In the genomic region with DNA sequence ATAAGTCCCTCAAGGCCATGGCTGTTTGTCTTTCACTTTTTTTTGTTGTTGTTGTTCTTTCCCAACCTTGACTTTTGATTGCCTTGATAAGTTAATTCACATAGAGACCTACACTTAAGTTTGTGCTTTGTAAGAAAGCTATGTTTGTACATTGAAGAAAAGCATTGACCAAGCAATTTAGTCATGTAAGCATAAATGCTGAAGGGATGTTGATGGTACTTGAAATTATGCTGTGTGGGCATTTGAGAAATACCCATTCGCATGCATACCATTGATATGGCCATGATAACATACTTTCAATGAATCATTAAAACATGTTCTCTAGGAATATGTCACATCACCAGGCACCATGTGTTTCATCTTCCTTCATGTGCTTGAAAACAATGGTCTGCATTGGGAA, we compare ENCODE assay signal across 40 cellular contexts.
"Had no signal": no experiment of that assay in that cellular context is flagged by ENCODE, and none has a peak within 500 bp of the region (broad histone marks: within the 10 kb centered on the region; RNA-seq: fewer than 3 reads in every experiment).

No MANE protein-coding gene starts in this region.

- H3K27ac ChIP-seq: adrenal gland, ascending aorta, body of pancreas, brain microvascular endothelial cell, breast epithelium, cardiac muscle cell had no signal

- H3K36me3 ChIP-seq: adrenal gland, ascending aorta, brain microvascular endothelial cell, breast epithelium, cardiac muscle cell had no signal

- H3K4me1 Mint-ChIP-seq: activated naive CD4-positive, alpha-beta T cell treated with anti-CD3 and anti-CD28 coated beads, Interleukin-2, amount 10 ng/mL, durations not matched to agents 7 days and 5 days; activated naive CD4-positive, alpha-beta T cell treated with anti-CD3 and anti-CD28 coated beads, Interleukin-2, amount 50 U/mL, for 24 hours; activated naive CD8-positive, alpha-beta T cell treated with anti-CD3 and anti-CD28 coated beads for 36 hours; activated naive CD8-positive, alpha-beta T cell treated with anti-CD3 and anti-CD28 coated beads, Interleukin-2, amount 10 ng/mL, durations not matched to agents 7 days and 5 days; activated naive CD8-positive, alpha-beta T cell treated with anti-CD3 and anti-CD28 coated beads, Interleukin-2, amount 50 U/mL, for 24 hours; activated T-helper 17 cell treated with anti-CD3 and anti-CD28 coated beads, Interleukin-2, amount 50 U/mL, for 72 hours; brain; central memory CD8-positive, alpha-beta T cell had no signal

- H3K9me3 Mint-ChIP-seq: activated naive CD4-positive, alpha-beta T cell treated with anti-CD3 and anti-CD28 coated beads for 36 hours; activated naive CD4-positive, alpha-beta T cell treated with anti-CD3 and anti-CD28 coated beads, Interleukin-2, amount 10 ng/mL, durations not matched to agents 7 days and 5 days; activated naive CD8-positive, alpha-beta T cell treated with anti-CD3 and anti-CD28 coated beads for 36 hours; activated naive CD8-positive, alpha-beta T cell treated with anti-CD3 and anti-CD28 coated beads, Interleukin-2, amount 50 U/mL, for 24 hours; activated T-cell treated with anti-CD3 and anti-CD28 coated beads, Interleukin-2, amount 50 U/mL, for 4 hours; activated T-helper 17 cell treated with anti-CD3 and anti-CD28 coated beads, Interleukin-2, amount 50 U/mL, for 72 hours; activated T-helper 2 cell treated with anti-CD3 and anti-CD28 coated beads, Interferon-gamma antibody, Interleukin-2, Interleukin-4, amounts not matched to agents 10 μg/mL and 5 μg/mL and 100 μg/mL, durations not matched to agents 14 hours and 24 hours and 36 hours; central memory CD8-positive, alpha-beta T cell had no signal

- DNase-seq: activated effector memory CD4-positive, alpha-beta T cell treated with anti-CD3 and anti-CD28 coated beads, Interleukin-2, amount 50 U/mL, for 16 hours; activated effector memory CD4-positive, alpha-beta T cell treated with Interleukin-2 at 50 U/mL for 16 hours; activated gamma-delta T cell; activated gamma-delta T cell treated with Interleukin-2 at 50 U/mL for 16 hours; activated naive CD4-positive, alpha-beta T cell; activated naive CD4-positive, alpha-beta T cell treated with anti-CD3 and anti-CD28 coated beads for 36 hours; activated naive CD4-positive, alpha-beta T cell treated with anti-CD3 and anti-CD28 coated beads, Interleukin-2, amount 10 ng/mL, durations not matched to agents 7 days and 5 days; activated naive CD4-positive, alpha-beta T cell treated with anti-CD3 and anti-CD28 coated beads, Interleukin-2, amount 50 U/mL, for 16 hours; activated naive CD4-positive, alpha-beta T cell treated with Interleukin-2 at 50 U/mL for 16 hours; activated naive CD8-positive, alpha-beta T cell treated with anti-CD3 and anti-CD28 coated beads for 36 hours; activated naive CD8-positive, alpha-beta T cell treated with anti-CD3 and anti-CD28 coated beads, Interleukin-2, amount 10 ng/mL, durations not matched to agents 7 days and 5 days; activated naive CD8-positive, alpha-beta T cell treated with anti-CD3 and anti-CD28 coated beads, Interleukin-2, amount 50 U/mL, for 24 hours; activated T-cell treated with anti-CD3 and anti-CD28 coated beads, Interleukin-2, amount 50 U/mL, for 1 hour; activated T-cell treated with anti-CD3 and anti-CD28 coated beads, Interleukin-2, amount 50 U/mL, for 24 hours; activated T-cell treated with anti-CD3 and anti-CD28 coated beads, Interleukin-2, amount 50 U/mL, for 4 hours; activated T-cell treated with anti-CD3 and anti-CD28 coated beads, Interleukin-2, amount 50 U/mL, for 48 hours; activated T-cell treated with anti-CD3 and anti-CD28 coated beads, Interleukin-2, amount 50 U/mL, for 72 hours; adrenal gland; amniotic stem cell; amygdala; anterior cingulate cortex; aorta; body of pancreas; brain microvascular endothelial cell; caudate nucleus; central memory CD4-positive, alpha-beta T cell; cerebellar nuclear complex had no signal

- H3K4me1 ChIP-seq: adrenal gland, ascending aorta, body of pancreas, breast epithelium had no signal

- H3K4me3 Mint-ChIP-seq: activated naive CD4-positive, alpha-beta T cell treated with anti-CD3 and anti-CD28 coated beads for 36 hours; activated naive CD4-positive, alpha-beta T cell treated with anti-CD3 and anti-CD28 coated beads, Interleukin-2, amount 10 ng/mL, durations not matched to agents 7 days and 5 days; activated naive CD4-positive, alpha-beta T cell treated with anti-CD3 and anti-CD28 coated beads, Interleukin-2, amount 50 U/mL, for 24 hours; activated naive CD8-positive, alpha-beta T cell; activated naive CD8-positive, alpha-beta T cell treated with anti-CD3 and anti-CD28 coated beads for 36 hours; activated naive CD8-positive, alpha-beta T cell treated with anti-CD3 and anti-CD28 coated beads, Interleukin-2, amount 10 ng/mL, durations not matched to agents 7 days and 5 days; activated naive CD8-positive, alpha-beta T cell treated with anti-CD3 and anti-CD28 coated beads, Interleukin-2, amount 50 U/mL, for 24 hours; activated T-cell treated with anti-CD3 and anti-CD28 coated beads, Interleukin-2, amount 50 U/mL, for 24 hours; activated T-cell treated with anti-CD3 and anti-CD28 coated beads, Interleukin-2, amount 50 U/mL, for 4 hours; activated T-cell treated with anti-CD3 and anti-CD28 coated beads, Interleukin-2, amount 50 U/mL, for 72 hours; activated T-helper 1 cell treated with anti-CD3 and anti-CD28 coated beads, Interleukin-12 subunit alpha, Interleukin-12 subunit beta, Interleukin-2, Interleukin-4 antibody, amounts not matched to agents 30 ng/mL and 10 ng/mL and 1 ng/mL, durations not matched to agents 14 hours and 24 hours and 36 hours; activated T-helper 17 cell treated with anti-CD3 and anti-CD28 coated beads, Interleukin-2, amount 50 U/mL, for 72 hours; brain; central memory CD8-positive, alpha-beta T cell had no signal

- H3K27me3 Mint-ChIP-seq: activated naive CD4-positive, alpha-beta T cell treated with anti-CD3 and anti-CD28 coated beads, Interleukin-2, amount 10 ng/mL, durations not matched to agents 7 days and 5 days; activated naive CD8-positive, alpha-beta T cell treated with anti-CD3 and anti-CD28 coated beads, Interleukin-2, amount 10 ng/mL, durations not matched to agents 7 days and 5 days; activated naive CD8-positive, alpha-beta T cell treated with anti-CD3 and anti-CD28 coated beads, Interleukin-2, amount 50 U/mL, for 24 hours; activated T-cell treated with anti-CD3 and anti-CD28 coated beads, Interleukin-2, amount 50 U/mL, for 24 hours had no signal

- H3K9me3 ChIP-seq: adrenal gland, ascending aorta, body of pancreas, breast epithelium had no signal

- H3K4me3 ChIP-seq: adrenal gland, ascending aorta, body of pancreas, breast epithelium, cardiac muscle cell had no signal

- FAIRE-seq: astrocyte, bronchial epithelial cell had no signal

- H3K36me3 Mint-ChIP-seq: activated naive CD4-positive, alpha-beta T cell treated with anti-CD3 and anti-CD28 coated beads, Interleukin-2, amount 10 ng/mL, durations not matched to agents 7 days and 5 days; activated naive CD4-positive, alpha-beta T cell treated with anti-CD3 and anti-CD28 coated beads, Interleukin-2, amount 50 U/mL, for 24 hours; activated naive CD4-positive, alpha-beta T cell treated with anti-CD3 and anti-CD28 coated beads, Interleukin-2, amount 50 U/mL, for 72 hours; activated naive CD8-positive, alpha-beta T cell; activated naive CD8-positive, alpha-beta T cell treated with anti-CD3 and anti-CD28 coated beads for 36 hours; activated naive CD8-positive, alpha-beta T cell treated with anti-CD3 and anti-CD28 coated beads, Interleukin-2, amount 10 ng/mL, durations not matched to agents 7 days and 5 days; brain had no signal

- H3K27me3 ChIP-seq: adrenal gland, ascending aorta, body of pancreas, brain microvascular endothelial cell, breast epithelium had no signal

- H3K27ac Mint-ChIP-seq: activated naive CD4-positive, alpha-beta T cell treated with anti-CD3 and anti-CD28 coated beads for 36 hours; activated naive CD4-positive, alpha-beta T cell treated with anti-CD3 and anti-CD28 coated beads, Interleukin-2, amount 10 ng/mL, durations not matched to agents 7 days and 5 days; activated naive CD4-positive, alpha-beta T cell treated with anti-CD3 and anti-CD28 coated beads, Interleukin-2, amount 50 U/mL, for 24 hours; activated naive CD4-positive, alpha-beta T cell treated with anti-CD3 and anti-CD28 coated beads, Interleukin-2, amount 50 U/mL, for 72 hours; activated naive CD8-positive, alpha-beta T cell; activated naive CD8-positive, alpha-beta T cell treated with anti-CD3 and anti-CD28 coated beads for 36 hours; activated naive CD8-positive, alpha-beta T cell treated with anti-CD3 and anti-CD28 coated beads, Interleukin-2, amount 10 ng/mL, durations not matched to agents 7 days and 5 days; activated naive CD8-positive, alpha-beta T cell treated with anti-CD3 and anti-CD28 coated beads, Interleukin-2, amount 50 U/mL, for 24 hours; activated T-cell treated with anti-CD3 and anti-CD28 coated beads, Interleukin-2, amount 50 U/mL, for 24 hours; activated T-cell treated with anti-CD3 and anti-CD28 coated beads, Interleukin-2, amount 50 U/mL, for 72 hours; activated T-helper 1 cell treated with anti-CD3 and anti-CD28 coated beads, Interleukin-12 subunit alpha, Interleukin-12 subunit beta, Interleukin-2, Interleukin-4 antibody, amounts not matched to agents 30 ng/mL and 10 ng/mL and 1 ng/mL, durations not matched to agents 14 hours and 24 hours and 36 hours; activated T-helper 17 cell treated with anti-CD3 and anti-CD28 coated beads, Interleukin-2, amount 50 U/mL, for 72 hours; activated T-helper 2 cell treated with anti-CD3 and anti-CD28 coated beads, Interferon-gamma antibody, Interleukin-2, Interleukin-4, amounts not matched to agents 10 μg/mL and 5 μg/mL and 100 μg/mL, durations not matched to agents 14 hours and 24 hours and 36 hours; brain had no signal

- ATAC-seq: activated naive CD4-positive, alpha-beta T cell treated with anti-CD3 and anti-CD28 coated beads, Interleukin-2, amount 50 U/mL, for 72 hours; activated naive CD8-positive, alpha-beta T cell treated with anti-CD3 and anti-CD28 coated beads, Interleukin-2, amount 50 U/mL, for 24 hours; activated T-cell treated with anti-CD3 and anti-CD28 coated beads, Interleukin-2, amount 50 U/mL, for 4 hours; activated T-cell treated with anti-CD3 and anti-CD28 coated beads, Interleukin-2, amount 50 U/mL, for 72 hours; activated T-helper 17 cell treated with anti-CD3 and anti-CD28 coated beads, Interleukin-2, amount 50 U/mL, for 72 hours; body of pancreas had no signal
